ENCODE assay signal across 1 cellular context in the genomic region with DNA sequence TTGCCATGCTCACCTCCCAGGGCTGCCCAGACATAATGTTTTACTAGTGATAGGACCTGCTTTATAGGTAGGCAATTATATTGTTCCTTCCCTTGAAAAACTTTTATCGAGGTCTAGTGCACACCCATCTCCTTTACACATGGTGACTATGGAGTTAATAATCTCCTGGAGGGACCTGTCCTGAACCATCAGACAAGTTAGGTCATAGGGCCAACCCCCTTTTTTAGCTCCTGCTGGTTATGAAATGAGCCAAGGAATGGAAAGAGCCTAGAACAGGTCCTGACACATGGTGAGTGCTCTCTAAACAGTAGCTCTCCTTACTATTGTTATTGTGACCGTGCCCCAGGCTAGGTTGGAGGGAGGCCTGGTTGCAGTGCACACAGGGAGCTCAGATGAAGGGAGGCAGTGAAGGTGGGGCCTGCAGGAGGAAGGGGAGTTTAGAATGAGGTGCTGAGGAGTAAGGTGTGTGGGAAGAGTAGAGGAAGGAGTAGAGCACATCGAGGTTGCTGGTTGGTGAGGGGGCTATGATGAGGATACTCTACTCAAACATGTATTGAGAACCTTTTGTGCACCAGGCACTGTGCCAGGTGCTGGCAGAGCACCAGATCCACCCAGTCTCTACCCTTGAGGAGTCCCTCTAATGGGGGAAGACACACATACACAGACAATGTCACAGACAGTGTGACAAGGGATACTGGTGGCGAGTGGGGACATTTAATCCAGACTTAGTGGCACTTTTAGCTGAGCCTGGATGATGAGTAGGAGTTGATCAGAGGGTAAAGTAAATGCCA.
TF ChIP-seq lines count a peak whose summit lies in the region.

No MANE protein-coding gene starts in this region.

TF ChIP-seq in K562, 482 proteins besides CTCF, POLR2A, EP300 and RAD21:
- no peak for TF ChIP-seq ELK1 (CRISPR knock-in tag; IDR thresholded peaks at IDR 0.05)
- peak; percentile 19 for TF ChIP-seq RBM25 (IDR thresholded peaks at IDR 0.05; ENCODE audit: low read depth, low read length, severe bottlenecking)
